In the genomic region with DNA sequence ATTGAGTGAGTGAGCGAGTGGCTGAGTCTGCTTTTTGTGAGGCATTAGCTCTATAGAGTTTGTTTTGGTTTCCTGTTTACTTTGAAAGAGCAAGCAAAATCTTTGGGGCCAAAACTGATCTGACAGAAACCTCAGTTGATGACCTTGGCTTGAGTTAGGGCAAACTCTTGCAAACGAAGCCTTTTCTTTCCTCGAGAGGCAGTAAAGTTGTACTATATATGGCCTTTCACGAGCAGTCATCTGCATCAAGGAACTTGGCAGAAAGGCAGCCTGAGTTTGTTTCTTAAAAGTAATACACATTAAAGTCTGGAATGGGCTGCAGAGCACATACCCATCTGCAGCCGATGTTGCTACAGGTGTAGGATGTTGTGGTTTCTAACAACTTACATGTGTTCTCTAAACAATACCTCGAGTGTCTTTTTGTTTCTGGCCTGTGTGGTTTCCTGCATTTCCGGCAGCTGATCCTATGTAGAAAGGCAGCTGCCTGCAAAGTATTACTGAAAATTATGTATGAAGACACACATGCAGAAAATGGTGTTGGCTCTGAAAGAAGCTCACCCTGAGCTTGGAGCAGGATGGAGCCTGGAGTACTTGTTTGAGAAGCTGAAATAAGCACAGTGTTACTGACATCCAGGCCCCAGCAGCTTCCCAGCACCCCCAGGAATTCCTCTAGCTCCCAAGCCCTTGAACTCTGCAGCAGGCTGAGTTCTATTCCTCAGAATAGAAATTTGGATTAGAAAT, we compare ENCODE assay signal across 8 cellular contexts.
DNase-seq lines count a peak whose midpoint lies in the region; ATAC-seq lines count a peak whose summit lies in the region.

No MANE protein-coding gene starts in this region.

- H3K27ac ChIP-seq in trophoblast cell (ENCODE audit: low read depth, low read length): no peak overlapping the region

- H3K4me2 ChIP-seq in trophoblast cell (ENCODE audit: low read length): no peak overlapping the region

- H3K14ac ChIP-seq in trophoblast cell (ENCODE audit: low read length): no peak overlapping the region

- no peak overlapping the region for H2AK5ac ChIP-seq in trophoblast cell (ENCODE audit: low read length)

- DNase-seq in DMS79 (lab: John Stamatoyannopoulos, UW) (peak; percentile 59), T-helper 1 cell (peak; percentile 22 to 85 (median 51)), retina (peak; percentile 33), trophoblast cell (no peak), NCI-H2081 (lab: John Stamatoyannopoulos, UW) (no peak), LoVo (ENCODE audit: low spot score) (no peak)

- no peak overlapping the region for H4K12ac ChIP-seq in trophoblast cell (ENCODE audit: low read depth, low read length)

- no peaks in the 10 kb centered on the region for H3K4me1 ChIP-seq in trophoblast cell (ENCODE audit: control insufficient read depth in 1 of 2, insufficient read depth in 2 of 2, low read length in 2 of 2)

- no peaks in the 10 kb centered on the region for H3K9me3 ChIP-seq in trophoblast cell (ENCODE audit: insufficient read depth, low read depth, low read length)

- H3K79me1 ChIP-seq in trophoblast cell (ENCODE audit: low read length): no peaks in the 10 kb centered on the region

- H2BK5ac ChIP-seq in trophoblast cell (ENCODE audit: low read depth, low read length, poor library complexity): no peak overlapping the region

- no CpG with 5 or more reads among the region's 7 CpGs for WGBS in trophoblast cell (ENCODE audit: extremely low coverage, insufficient coverage, insufficient read length)

- H3K79me2 ChIP-seq in trophoblast cell (ENCODE audit: control insufficient read depth, insufficient read depth, low read length, poor library complexity): no peaks in the 10 kb centered on the region

- no peak overlapping the region for H3K18ac ChIP-seq in trophoblast cell (ENCODE audit: low read length)

- no peak overlapping the region for H2BK12ac ChIP-seq in trophoblast cell (ENCODE audit: low read length)

- no peak overlapping the region for H3K4ac ChIP-seq in trophoblast cell (ENCODE audit: low read depth, low read length)

- no peaks in the 10 kb centered on the region for H3K27me3 ChIP-seq in trophoblast cell (ENCODE audit: insufficient read depth, low read length)

- no peak overlapping the region for H2AFZ ChIP-seq in trophoblast cell (ENCODE audit: insufficient read depth, low read length, poor library complexity)

- H4K8ac ChIP-seq in trophoblast cell (ENCODE audit: low read depth, low read length): no peak overlapping the region

- H3K4me3 ChIP-seq in trophoblast cell (ENCODE audit: low read depth, low read length): no peak overlapping the region

- peak; percentile 93 for ATAC-seq in GM19351 (IDR thresholded peaks at IDR 0.05; ENCODE audit: unreplicated experiment)
- ATAC-seq in HG03175 (IDR thresholded peaks at IDR 0.05; ENCODE audit: unreplicated experiment): peak; percentile 96

- no peak overlapping the region for H3K9ac ChIP-seq in trophoblast cell (ENCODE audit: low read length)

- no peak overlapping the region for H3K23ac ChIP-seq in trophoblast cell (ENCODE audit: low read length)

- no peak overlapping the region for H4K91ac ChIP-seq in trophoblast cell (ENCODE audit: low read depth, low read length)

- no peaks in the 10 kb centered on the region for H3K36me3 ChIP-seq in trophoblast cell (ENCODE audit: control insufficient read depth in 1 of 2, insufficient read depth in 2 of 2, low read length in 2 of 2)

- H2BK120ac ChIP-seq in trophoblast cell (ENCODE audit: insufficient read depth, low read length, poor library complexity): no peak overlapping the region

Comparison
In these comparisons a context has a peak if more than half of its experiments do, and no peak if none do; other contexts are left out.
1. DNase-seq: peak in DMS79 (single experiment), T-helper 1 cell (5 of 5) and retina (single experiment); none in trophoblast cell (0 of 2), NCI-H2081 (0 of 2) and LoVo (single experiment).